ENCODE assay signal across 22 cellular contexts in the genomic region with DNA sequence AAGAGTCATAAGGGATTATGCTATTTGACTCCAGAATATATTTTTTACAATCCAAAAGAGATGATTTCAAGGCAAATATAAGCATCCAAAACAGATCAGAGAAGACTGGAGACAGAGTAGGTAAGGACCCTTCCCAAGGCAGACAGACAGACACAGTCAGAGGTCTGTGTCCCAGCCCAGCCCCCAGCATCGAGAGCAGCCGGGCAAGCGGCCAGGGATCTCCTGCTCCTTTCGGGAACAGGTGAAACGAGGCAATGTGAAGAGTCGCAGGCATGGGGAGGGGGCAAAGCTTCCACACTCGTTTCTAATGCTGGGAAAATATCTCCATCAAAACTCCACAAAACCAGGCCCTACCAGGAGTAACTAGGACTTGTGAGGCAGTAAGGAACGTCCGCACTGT. TPM values are rescaled to one million over a fixed set of nuclear protein-coding genes. Genes with fewer than 3 reads are reported as not detected.
DNase-seq lines count a peak whose midpoint lies in the region; ATAC-seq and TF ChIP-seq lines count a peak whose summit lies in the region.
"Had no signal": no experiment of that assay in that cellular context is flagged by ENCODE, and none has a peak within 500 bp of the region (broad histone marks: within the 10 kb centered on the region; RNA-seq: fewer than 3 reads in every experiment).

No MANE protein-coding gene starts in this region.

- no peak for TF ChIP-seq CTCF in spleen (IDR thresholded peaks at IDR 0.05 in 8 of 11, conservative IDR thresholded peaks at IDR 0.05 in 3 of 11)
- TF ChIP-seq CTCF in glutamatergic neuron (IDR thresholded peaks at IDR 0.05; ENCODE audit: partially characterized antibody, unreplicated experiment) = no peak

- H3K4me3 ChIP-seq in spleen = no peak overlapping the region
- H3K4me3 ChIP-seq: BLaER1, SJSA1 had no signal

- H3K27me3 Mint-ChIP-seq in glutamatergic neuron (ENCODE audit: unreplicated experiment) = peaks cover 7% of the 10 kb centered on the region

- peaks cover 0 to 12% (median 5%) of the 10 kb centered on the region in 8 donors for H3K9me3 ChIP-seq in spleen
- H3K9me3 ChIP-seq: BLaER1, Caco-2 had no signal

- H3K36me3 Mint-ChIP-seq in glutamatergic neuron (ENCODE audit: unreplicated experiment) = no peaks in the 10 kb centered on the region
- H3K36me3 Mint-ChIP-seq: IgD-negative memory B cell had no signal

- 69 to 77% (median 72%) methylated on average over 9 of the region's 9 CpGs for WGBS in spleen, 5 donors

- no peaks in the 10 kb centered on the region for H3K4me1 Mint-ChIP-seq in glutamatergic neuron (ENCODE audit: low read depth, unreplicated experiment)
- H3K4me1 Mint-ChIP-seq: IgD-negative memory B cell had no signal

- H3K4me1 ChIP-seq in spleen = no peaks in the 10 kb centered on the region
- H3K4me1 ChIP-seq: Caco-2, SJSA1 had no signal

- peaks cover 0 to 50% (median 8%) of the 10 kb centered on the region in 7 donors for H3K27me3 ChIP-seq in spleen (replicated peaks in 1 of 7)
- H3K27me3 ChIP-seq: BLaER1, SJSA1 had no signal

- H3K27ac ChIP-seq in spleen = no peak overlapping the region
- H3K27ac ChIP-seq: 22Rv1, BLaER1, SJSA1 had no signal

- no peaks in the 10 kb centered on the region for H3K36me3 ChIP-seq in spleen
- H3K36me3 ChIP-seq: BLaER1, SJSA1 had no signal

- no peak overlapping the region for H3K27ac Mint-ChIP-seq in glutamatergic neuron (ENCODE audit: unreplicated experiment)
- H3K27ac Mint-ChIP-seq: CD4-positive, alpha-beta T cell; IgD-negative memory B cell had no signal

- H3K4me3 Mint-ChIP-seq in glutamatergic neuron (ENCODE audit: unreplicated experiment) = no peak overlapping the region
- H3K4me3 Mint-ChIP-seq: CD4-positive, alpha-beta T cell; IgD-negative memory B cell had no signal

- intact Hi-C loops in spleen (cut with DNase I; ENCODE audit: low total_unique reads) = no loop called here

- TF ChIP-seq POLR2A in spleen (IDR thresholded peaks at IDR 0.05) = no peak

- peak; percentile 22 for DNase-seq in NCI-H2107 treated with DMSO at 0.1 percent for 48 hours (lab: John Stamatoyannopoulos, UW; ENCODE audit: unreplicated experiment)
- no peak for DNase-seq in NCI-H2107 (lab: John Stamatoyannopoulos, UW)
- DNase-seq in NCI-H2029 treated with DMSO at 0.1 percent for 48 hours (lab: John Stamatoyannopoulos, UW) = peak; percentile 3
- peak; percentile 26 for DNase-seq in SHP77 treated with DMSO at 0.1 percent for 48 hours (lab: John Stamatoyannopoulos, UW)
- peak; percentile 52 for DNase-seq in spleen
- DNase-seq in cortex of kidney (lab: John Stamatoyannopoulos, UW) = no peak
- DNase-seq in glutamatergic neuron = no peak
- DNase-seq: ACHN; Caco-2; CD4-positive, alpha-beta T cell; GDM1; NCI-H1694 treated with DMSO at 0.1 percent for 48 hours; NCI-H2171 treated with DMSO at 0.1 percent for 48 hours; NCI-H446 treated with DMSO at 0.1 percent for 48 hours; NCI-H526 treated with DMSO at 0.1 percent for 48 hours had no signal

- H3K9me3 Mint-ChIP-seq in glutamatergic neuron (ENCODE audit: unreplicated experiment) = peaks cover 2% of the 10 kb centered on the region

- no peak for ATAC-seq in GM21529 (IDR thresholded peaks at IDR 0.05; ENCODE audit: unreplicated experiment)

RNA-seq across cellular contexts. Expression of gene PAEP, which starts 5.8 kb away (rescaled TPM):
- not detected for total RNA-seq in spleen
- not detected for polyA plus RNA-seq in spleen
- not detected for total RNA-seq in glutamatergic neuron (ENCODE audit: unreplicated experiment)
- total RNA-seq: Caco-2; CD4-positive, alpha-beta T cell; SJSA1; T-helper 1 cell treated with Interleukin-12 subunit alpha and Interleukin-12 subunit beta and Interleukin-4 antibody, amounts not matched to agents 30 ng/mL and 1 ng/mL, for 36 hours had no signal
- polyA plus RNA-seq: IgD-negative memory B cell had no signal

RNA-seq across cellular contexts. Expression of gene OBP2A, which starts 21.4 kb away (rescaled TPM):
- total RNA-seq in spleen (under 1 TPM in 1 of 7 donors, not detected in 6; 0.40 TPM), glutamatergic neuron (ENCODE audit: unreplicated experiment) (not detected)
- polyA plus RNA-seq in spleen = not detected
- total RNA-seq: Caco-2; CD4-positive, alpha-beta T cell; H4; SJSA1; T-helper 1 cell treated with Interleukin-12 subunit alpha and Interleukin-12 subunit beta and Interleukin-4 antibody, amounts not matched to agents 30 ng/mL and 1 ng/mL, for 36 hours had no signal
- polyA plus RNA-seq: IgD-negative memory B cell had no signal

RNA-seq across cellular contexts. Expression of gene LCN1, which starts 46.1 kb away (rescaled TPM):
- total RNA-seq in spleen (not detected), glutamatergic neuron (ENCODE audit: unreplicated experiment) (not detected)
- polyA plus RNA-seq in spleen = under 1 TPM in 1 of 3 donors, not detected in 2; 0.09 TPM
- total RNA-seq: Caco-2; CD4-positive, alpha-beta T cell; H4; SJSA1; T-helper 1 cell treated with Interleukin-12 subunit alpha and Interleukin-12 subunit beta and Interleukin-4 antibody, amounts not matched to agents 30 ng/mL and 1 ng/mL, for 36 hours had no signal
- polyA plus RNA-seq: IgD-negative memory B cell had no signal

Comparison
In these comparisons a context has a peak if more than half of its experiments do, and no peak if none do; other contexts are left out.
1. DNase-seq: peak in NCI-H2107 treated with DMSO at 0.1 percent for 48 hours (single experiment), NCI-H2029 treated with DMSO at 0.1 percent for 48 hours (single experiment), SHP77 treated with DMSO at 0.1 percent for 48 hours (single experiment) and spleen (single experiment); none in NCI-H2107 (single experiment), cortex of kidney (single experiment) and glutamatergic neuron (single experiment).